In the genomic region with DNA sequence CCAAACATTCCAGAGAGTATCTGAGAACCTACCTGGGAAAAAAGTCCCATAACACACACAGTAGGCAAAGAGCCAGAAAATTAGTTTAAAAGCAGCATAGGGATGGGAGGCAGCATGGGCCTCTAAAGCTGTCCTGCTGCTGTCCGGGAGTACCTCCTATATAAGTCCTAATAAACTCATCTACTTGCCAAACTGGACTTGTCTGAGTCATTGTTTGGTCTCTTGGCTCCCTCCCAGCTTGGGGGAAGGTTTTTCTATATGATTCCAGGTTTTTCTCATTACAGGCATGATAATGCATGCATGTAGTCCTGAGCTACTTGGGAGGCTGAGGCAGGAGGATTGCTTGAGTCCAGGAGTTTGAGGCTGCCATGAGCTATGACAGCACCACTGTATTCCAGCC, we compare ENCODE assay signal across 11 cellular contexts. TPM values are rescaled to one million over a fixed set of nuclear protein-coding genes. Genes with fewer than 3 reads are reported as not detected.
DNase-seq lines count a peak whose midpoint lies in the region; ATAC-seq, FAIRE-seq and TF ChIP-seq lines count a peak whose summit lies in the region.
"Had no signal": no experiment of that assay in that cellular context is flagged by ENCODE, and none has a peak within 500 bp of the region (broad histone marks: within the 10 kb centered on the region; RNA-seq: fewer than 3 reads in every experiment).

No MANE protein-coding gene starts in this region.

- H3K4ac ChIP-seq in IMR-90 (ENCODE audit: low read depth, low read length), result peak overlapping the region; percentile 78

- H4K5ac ChIP-seq in IMR-90 (ENCODE audit: low read depth, low read length), result no peak overlapping the region

- TF ChIP-seq RAD21 in IMR-90 (IDR thresholded peaks at IDR 0.05; ENCODE audit: low read length) (no peak), K562 (CRISPR knock-in tag; conservative IDR thresholded peaks at IDR 0.05 in 1 of 2, IDR thresholded peaks at IDR 0.05 in 1 of 2) (no peak), HepG2 (CRISPR knock-in tag; IDR thresholded peaks at IDR 0.05) (no peak)

- TF ChIP-seq CTCF in AG10803 (conservative IDR thresholded peaks at IDR 0.05; ENCODE audit: low read length) (no peak), IMR-90 (conservative IDR thresholded peaks at IDR 0.05; ENCODE audit: low read depth, low read length) (no peak), K562 (IDR thresholded peaks at IDR 0.05 in 2 of 3, conservative IDR thresholded peaks at IDR 0.05 in 1 of 3; ENCODE audit: insufficient read depth in 2 of 3, low read depth in 1 of 3, low read length in 3 of 3) (no peak), HepG2 (CRISPR knock-in tag; IDR thresholded peaks at IDR 0.05) (no peak)

- H3K4me3 ChIP-seq in AG10803 (ENCODE audit: low read length) (no peak overlapping the region), IMR-90 (ENCODE audit: insufficient read depth, low read depth, low read length) (no peak overlapping the region), K562 (no peak overlapping the region), HepG2 (replicated peaks in 1 of 3; ENCODE audit: insufficient read depth in 1 of 3, low read depth in 2 of 3, low read length in 3 of 3) (no peak overlapping the region)

- no peak overlapping the region for H3K4me3 Mint-ChIP-seq in stimulated activated naive CD8-positive, alpha-beta T cell treated with anti-CD3 and anti-CD28 coated beads, Interleukin-15, amount 100 ng/mL, for 72 hours
- H3K4me3 Mint-ChIP-seq: activated naive CD4-positive, alpha-beta T cell treated with anti-CD3 and anti-CD28 coated beads, Interleukin-2, amount 50 U/mL, for 24 hours had no signal

- DNase-seq in AG10803 (ENCODE audit: low read depth) (peak; percentile 71), IMR-90 (peak; percentile 94), K562 (ENCODE audit: extremely low read depth in 1 of 4, low spot score in 3 of 4) (peak in 1 of 4 experiments; percentile 44), HepG2 (ENCODE audit: low spot score) (peak; percentile 78), middle frontal gyrus (ENCODE audit: extremely low spot score, low spot score) (no peak)
- no peak for DNase-seq in stimulated activated naive CD8-positive, alpha-beta T cell treated with anti-CD3 and anti-CD28 coated beads, Interleukin-15, amount 100 ng/mL, for 72 hours
- DNase-seq: retina had no signal

- H4K20me1 ChIP-seq in IMR-90 (ENCODE audit: insufficient read depth, low read length) (peaks cover 4% of the 10 kb centered on the region; the same call in 1 of the 2 replicates), K562 (replicated peaks; ENCODE audit: control insufficient read depth, insufficient read depth, low read length) (no peaks in the 10 kb centered on the region), HepG2 (ENCODE audit: insufficient read depth, low read length) (no peaks in the 10 kb centered on the region)

- H3K27ac Mint-ChIP-seq in stimulated activated naive CD8-positive, alpha-beta T cell treated with anti-CD3 and anti-CD28 coated beads, Interleukin-15, amount 100 ng/mL, for 72 hours, result no peak overlapping the region
- H3K27ac Mint-ChIP-seq: activated naive CD4-positive, alpha-beta T cell treated with anti-CD3 and anti-CD28 coated beads, Interleukin-2, amount 50 U/mL, for 24 hours had no signal

- 0 out of 2 replicates have a peak overlapping the region, but pooled peaks have one; percentile 19 for H3K4me2 ChIP-seq in IMR-90 (ENCODE audit: low read depth, low read length)
- no peak overlapping the region for H3K4me2 ChIP-seq in K562 (ENCODE audit: insufficient read depth, low read length)
- H3K4me2 ChIP-seq in HepG2 (ENCODE audit: low read depth, low read length), result no peak overlapping the region

- in situ Hi-C loops in IMR-90 (cut with MboI; ENCODE audit: low sequenced_read_pairs), result no loop called here
- in situ Hi-C loops in K562 (cut with MboI), result no loop called here
- in situ Hi-C loops in HepG2 (cut with HindIII; ENCODE audit: extremely low pct_ligation_motif_present, low pct_unique_long_range_greater_than_20kb), result no loop called here

- H3K27me3 Mint-ChIP-seq in stimulated activated naive CD8-positive, alpha-beta T cell treated with anti-CD3 and anti-CD28 coated beads, Interleukin-15, amount 100 ng/mL, for 72 hours, result no peaks in the 10 kb centered on the region
- H3K27me3 Mint-ChIP-seq: activated naive CD4-positive, alpha-beta T cell treated with anti-CD3 and anti-CD28 coated beads, Interleukin-2, amount 50 U/mL, for 24 hours had no signal

- H3K9me1 ChIP-seq in IMR-90 (ENCODE audit: insufficient read depth, low read length), result peaks cover 11% of the 10 kb centered on the region
- H3K9me1 ChIP-seq in K562 (ENCODE audit: control insufficient read depth, insufficient read depth, low read length), result no peaks in the 10 kb centered on the region

- no peak overlapping the region for H3K56ac ChIP-seq in IMR-90 (ENCODE audit: extremely low read depth, insufficient read depth, low read length)

- H3K79me2 ChIP-seq in K562 (ENCODE audit: control insufficient read depth, insufficient read depth, low read length), result no peaks in the 10 kb centered on the region
- no peaks in the 10 kb centered on the region for H3K79me2 ChIP-seq in HepG2 (ENCODE audit: insufficient read depth, low read length)

- no peak overlapping the region for H2AK9ac ChIP-seq in IMR-90 (replicated peaks; ENCODE audit: low read depth, low read length, poor library complexity)

- H2AK5ac ChIP-seq in IMR-90 (ENCODE audit: low read depth, low read length), result peak overlapping the region; percentile 87; the same call in 1 of the 2 replicates

- dilution Hi-C loops in IMR-90 (cut with HindIII; ENCODE audit: low sequenced_read_pairs, unreplicated experiment), result no loop called here

- 0 out of 4 replicates have a peak overlapping the region, but pooled peaks of 1 of the 2 experiments have one; percentile 44 for H4K8ac ChIP-seq in IMR-90 (ENCODE audit: low read depth in 2 of 2, low read length in 2 of 2)

- H3K9me3 ChIP-seq in IMR-90 (ENCODE audit: control insufficient read depth, insufficient read depth, low read length) (no peaks in the 10 kb centered on the region), K562 (replicated peaks; ENCODE audit: control insufficient read depth, insufficient read depth, low read depth, low read length) (no peaks in the 10 kb centered on the region), HepG2 (ENCODE audit: low read length) (no peaks in the 10 kb centered on the region)
- H3K9me3 ChIP-seq: Caco-2 had no signal

- H3K14ac ChIP-seq in IMR-90 (replicated peaks; ENCODE audit: low read depth, low read length), result peak overlapping the region; percentile 85

- BruUV-seq in IMR-90 (replicated peaks; lab: Mats Ljungman, UMichigan), result no TSS peak
- no TSS peak for BruUV-seq in K562 (replicated peaks; lab: Mats Ljungman, UMichigan)
- no TSS peak for BruUV-seq in HepG2 (replicated peaks; lab: Mats Ljungman, UMichigan)

- peak overlapping the region; percentile 80; the same call in 1 of the 2 replicates for H2BK120ac ChIP-seq in IMR-90 (ENCODE audit: low read depth, low read length)

- CTCF ChIA-PET in IMR-90 (lab: Yijun Ruan, JAX), result interaction anchor here (1.1 kb wide), 1 partner anchor 18 kb away, joined by 3 read pairs; no protein-coding TSS in a partner anchor
- CTCF ChIA-PET in K562 (lab: Yijun Ruan, JAX; ENCODE audit: low intra/inter-chr PET ratio), result no interaction called here
- CTCF ChIA-PET in HepG2 (lab: Yijun Ruan, JAX; ENCODE audit: low intra/inter-chr PET ratio, low total read pairs), result no interaction called here

- H3K18ac ChIP-seq in IMR-90 (ENCODE audit: low read depth, low read length), result no peak overlapping the region

- TF ChIP-seq EP300 in K562 (IDR thresholded peaks at IDR 0.05; ENCODE audit: low read length), result no peak
- no peak for TF ChIP-seq EP300 in HepG2 (IDR thresholded peaks at IDR 0.05; ENCODE audit: low read depth in 2 of 2, low read length in 2 of 2)
- TF ChIP-seq EP300 in HepG2 (CRISPR knock-in tag; IDR thresholded peaks at IDR 0.05; ENCODE audit: borderline replicate concordance), result no peak

- no peak overlapping the region for H3K23ac ChIP-seq in IMR-90 (ENCODE audit: low read depth, low read length)

- TF ChIP-seq POLR2A in IMR-90 (IDR thresholded peaks at IDR 0.05; ENCODE audit: low read depth, low read length) (no peak), K562 (conservative IDR thresholded peaks at IDR 0.05) (no peak), HepG2 (IDR thresholded peaks at IDR 0.05; ENCODE audit: insufficient read depth in 1 of 2, low read depth in 2 of 2, low read length in 2 of 2) (no peak)

- H3K36me3 ChIP-seq in IMR-90 (ENCODE audit: control insufficient read depth, insufficient read depth, low read length) (peaks cover 2% of the 10 kb centered on the region; the same call in 1 of the 2 replicates), K562 (ENCODE audit: control insufficient read depth, insufficient read depth, low read length) (no peaks in the 10 kb centered on the region), HepG2 (replicated peaks in 1 of 2; ENCODE audit: control insufficient read depth in 1 of 2, insufficient read depth in 2 of 2, low read length in 2 of 2) (no peaks in the 10 kb centered on the region)

- 0 out of 2 replicates have a peak overlapping the region, but pooled peaks have one; percentile 41 for H4K91ac ChIP-seq in IMR-90 (ENCODE audit: insufficient read depth, low read depth, low read length)

- peaks cover 11 to 34% of the 10 kb centered on the region in 2 experiments; a peak in 3 of 4 replicates for H3K79me1 ChIP-seq in IMR-90 (ENCODE audit: low read depth in 1 of 2, low read length in 2 of 2)

- WGBS in IMR-90 (ENCODE audit: extremely low coverage in 2 of 2, insufficient read length in 1 of 2), 2 experiments, result no CpG with 5 or more reads among the region's 1 CpG
- 14% methylated on average over 1 of the region's 1 CpG for WGBS in K562 (ENCODE audit: insufficient coverage, low coverage, missing lambda C conversion rate)
- 43% methylated on average over 1 of the region's 1 CpG for WGBS in HepG2 (ENCODE audit: low lambda C conversion rate)

- peak overlapping the region; percentile 34; the same call in 1 of the 2 replicates for H3K27ac ChIP-seq in IMR-90 (ENCODE audit: insufficient read depth, low read length)
- H3K27ac ChIP-seq in K562 (ENCODE audit: extremely low read depth, low read depth, low read length), result no peak overlapping the region
- no peak overlapping the region for H3K27ac ChIP-seq in HepG2 (ENCODE audit: extremely low read length, insufficient read depth, low read length)

- intact Hi-C loops in IMR-90 (cut with micrococcal nuclease), result no loop called here
- intact Hi-C loops in K562 (cut with micrococcal nuclease), result no loop called here
- intact Hi-C loops in HepG2 (cut with micrococcal nuclease; ENCODE audit: unreplicated experiment), result no loop called here

- H2BK5ac ChIP-seq in IMR-90 (ENCODE audit: low read depth, low read length, poor library complexity, severe bottlenecking), result peak overlapping the region; percentile 83

- no peaks in the 10 kb centered on the region for H3K9me3 Mint-ChIP-seq in stimulated activated naive CD8-positive, alpha-beta T cell treated with anti-CD3 and anti-CD28 coated beads, Interleukin-15, amount 100 ng/mL, for 72 hours
- H3K9me3 Mint-ChIP-seq: activated naive CD4-positive, alpha-beta T cell treated with anti-CD3 and anti-CD28 coated beads, Interleukin-2, amount 50 U/mL, for 24 hours had no signal

- H2BK15ac ChIP-seq in IMR-90 (ENCODE audit: low read depth, low read length), result no peak overlapping the region; the same call in 2 of the 3 replicates

- POLR2A ChIA-PET in IMR-90 (lab: Charles Lee; ENCODE audit: unreplicated experiment) (no interaction called here), K562 (lab: Yijun Ruan, JAX) (interaction anchor here (0.8 to 1.2 kb wide), 2 partner anchors 11 to 16 kb away, joined by 3 read pairs; no protein-coding TSS in a partner anchor), HepG2 (lab: Yijun Ruan, JAX) (interaction anchor here (0.7 to 3.1 kb wide), 3 partner anchors 15 to 40 kb away, joined by 4 to 27 read pairs (median 4); a partner anchor contains a TSS)

- H3K9ac ChIP-seq in IMR-90 (ENCODE audit: low read depth, low read length) (no peak overlapping the region), K562 (ENCODE audit: insufficient read depth in 1 of 2, low read depth in 2 of 2, low read length in 2 of 2) (no peak overlapping the region), HepG2 (ENCODE audit: insufficient read depth, low read depth, low read length) (no peak overlapping the region)

- H3K4me1 Mint-ChIP-seq in stimulated activated naive CD8-positive, alpha-beta T cell treated with anti-CD3 and anti-CD28 coated beads, Interleukin-15, amount 100 ng/mL, for 72 hours, result peaks cover 17% of the 10 kb centered on the region
- H3K4me1 Mint-ChIP-seq: activated naive CD4-positive, alpha-beta T cell treated with anti-CD3 and anti-CD28 coated beads, Interleukin-2, amount 50 U/mL, for 24 hours had no signal

- H3K27me3 ChIP-seq in IMR-90 (ENCODE audit: control insufficient read depth, insufficient read depth, low read length) (no peaks in the 10 kb centered on the region), K562 (ENCODE audit: control insufficient read depth in 2 of 2, insufficient read depth in 2 of 2, low read length in 2 of 2) (no peaks in the 10 kb centered on the region), HepG2 (ENCODE audit: control insufficient read depth in 1 of 2, insufficient read depth in 2 of 2, low read length in 2 of 2) (no peaks in the 10 kb centered on the region)

- peak overlapping the region; percentile 44; the same call in 1 of the 2 replicates for H2BK20ac ChIP-seq in IMR-90 (ENCODE audit: low read depth, low read length)

- no peak for FAIRE-seq in K562 (lab: Jason Lieb, UNC)
- FAIRE-seq in HepG2 (lab: Jason Lieb, UNC), result no peak

- H3K4me1 ChIP-seq in IMR-90 (ENCODE audit: control insufficient read depth, insufficient read depth, low read length) (peaks cover 16% of the 10 kb centered on the region), K562 (replicated peaks in 1 of 2; ENCODE audit: control insufficient read depth in 2 of 2, insufficient read depth in 2 of 2, low read length in 2 of 2) (peaks cover 3 to 15% of the 10 kb centered on the region in 2 experiments; a peak in 3 of 5 replicates), HepG2 (ENCODE audit: insufficient read depth, low read length) (peaks cover 77% of the 10 kb centered on the region)

- no peak overlapping the region for H2AFZ ChIP-seq in IMR-90 (replicated peaks; ENCODE audit: low read length, poor library complexity)
- H2AFZ ChIP-seq in K562 (ENCODE audit: low read depth, low read length), result no peak overlapping the region
- no peak overlapping the region for H2AFZ ChIP-seq in HepG2 (ENCODE audit: low read length)

- peak; percentile 50 for ATAC-seq in IMR-90 (ENCODE audit: low read depth)
- peak; percentile 58; the same call in 2 of the 3 replicates for ATAC-seq in K562
- ATAC-seq in HepG2, result no peak
- no peak for ATAC-seq in HG02840 (IDR thresholded peaks at IDR 0.05; ENCODE audit: low FRiP score, unreplicated experiment)
- no peak for ATAC-seq in HG03342 (IDR thresholded peaks at IDR 0.05; ENCODE audit: unreplicated experiment)
- ATAC-seq in stimulated activated naive CD8-positive, alpha-beta T cell treated with anti-CD3 and anti-CD28 coated beads, Interleukin-15, amount 100 ng/mL, for 72 hours, result no peak

RNA-seq across cellular contexts. Expression of a gene that starts 17.5 kb away (rescaled TPM):
- total RNA-seq in IMR-90 (2012; rRNA removed) (22.6 and 35.8 TPM in 2 replicates), K562 (2014; rRNA removed) (1.3 and 2.8 TPM in 2 replicates), K562 (2014; rRNA removed; fragmentation: Illumina TruSeq; extraction: Trizol) (4.0 and 4.6 TPM in 2 replicates), K562 (2015; rRNA removed; fragmentation: Illumina TruSeq; extraction: Trizol) (3.0 and 4.2 TPM in 2 replicates), K562 (2021) (3.7 and 4.9 TPM in 2 replicates), HepG2 (2016; rRNA removed; fragmentation: Illumina TruSeq; extraction: Trizol) (36.0 and 47.0 TPM in 2 replicates)
- polyA plus RNA-seq in IMR-90 (2012; rRNA removed) (18.6 and 21.5 TPM in 2 replicates), K562 (2011; rRNA removed) (10.5 TPM in 2 replicates), K562 (2014; fragmentation: Illumina TruSeq; extraction: Trizol) (4.7 TPM in 2 replicates), K562 (2014; fragmentation: Nextera tagmentation; extraction: Ambion mirVana) (1 to 10 TPM; 1.3 to 1.6 TPM), K562 (2014; rRNA removed) (3.8 and 5.5 TPM in 2 replicates), HepG2 (2011; rRNA removed) (40.3 and 50.4 TPM in 2 replicates)
- polyA plus RNA-seq in IMR-90 (2012; cell fraction: cytosol; rRNA removed), result 4.9 TPM in 2 replicates
- polyA plus RNA-seq in IMR-90 (2012; cell fraction: nucleus; rRNA removed; ENCODE audit: low replicate concordance), result 3.4 and 15.4 TPM in 2 replicates
- 9.5 and 17.7 TPM in 2 replicates for total RNA-seq in K562 (2011; cell fraction: chromatin; rRNA removed; ENCODE audit: low replicate concordance)
- total RNA-seq in K562 (2011; cell fraction: nucleolus; rRNA removed), result 5.0 and 6.0 TPM in 2 replicates
- 9.4 and 14.8 TPM in 2 replicates for total RNA-seq in K562 (2011; cell fraction: nucleoplasm; rRNA removed)
- 2.3 and 4.5 TPM in 2 replicates for polyA plus RNA-seq in K562 (2011; cell fraction: cytosol; rRNA removed)
- 8.9 and 13.4 TPM in 2 replicates for polyA plus RNA-seq in K562 (2011; cell fraction: nucleus; rRNA removed)
- 2.6 and 3.2 TPM in 2 replicates for polyA plus RNA-seq in K562 (2012)
- polyA minus RNA-seq in K562 (2011; rRNA and poly(A)+ RNA removed), result 10.6 and 11.2 TPM in 2 replicates
- polyA minus RNA-seq in K562 (2011; cell fraction: cytosol; rRNA and poly(A)+ RNA removed), result 3.8 and 5.9 TPM in 2 replicates
- 3.9 and 7.2 TPM in 2 replicates for polyA minus RNA-seq in K562 (2011; cell fraction: nucleus; rRNA and poly(A)+ RNA removed)
- total RNA-seq in HepG2 (2016; cell fraction: cytosol; rRNA removed; fragmentation: Illumina TruSeq; extraction: Trizol; ENCODE audit: low read depth), result 4.5 and 4.6 TPM in 2 replicates
- 37.8 and 46.8 TPM in 2 replicates for total RNA-seq in HepG2 (2016; cell fraction: insoluble cytoplasmic fraction; rRNA removed; fragmentation: Illumina TruSeq; extraction: Trizol)
- 18.0 and 20.6 TPM in 2 replicates for total RNA-seq in HepG2 (2016; cell fraction: membrane; rRNA removed; fragmentation: Illumina TruSeq; extraction: Trizol)
- 59.2 and 72.7 TPM in 2 replicates for total RNA-seq in HepG2 (2016; cell fraction: nucleus; rRNA removed; fragmentation: Illumina TruSeq; extraction: Trizol)
- 21.2 and 36.3 TPM in 2 replicates for polyA plus RNA-seq in HepG2 (2011; cell fraction: cytosol; rRNA removed)
- 10.3 and 13.9 TPM in 2 replicates for polyA plus RNA-seq in HepG2 (2011; cell fraction: nucleus; rRNA removed)
- polyA plus RNA-seq in HepG2 (2012), result 27.7 and 29.5 TPM in 2 replicates
- polyA plus RNA-seq in HepG2 (2016; cell fraction: cytosol; fragmentation: Illumina TruSeq; extraction: Trizol; ENCODE audit: low read depth), result 2.4 and 2.8 TPM in 2 replicates
- polyA plus RNA-seq in HepG2 (2016; cell fraction: insoluble cytoplasmic fraction; fragmentation: Illumina TruSeq; extraction: Trizol; ENCODE audit: low read depth), result 37.0 and 37.7 TPM in 2 replicates
- polyA plus RNA-seq in HepG2 (2016; cell fraction: membrane; fragmentation: Illumina TruSeq; extraction: Trizol; ENCODE audit: low read depth), result 8.1 and 8.5 TPM in 2 replicates
- polyA plus RNA-seq in HepG2 (2016; cell fraction: nucleus; fragmentation: Illumina TruSeq; extraction: Trizol; ENCODE audit: insufficient read depth, low read depth), result 89.7 and 91.1 TPM in 2 replicates
- 77.4 and 153 TPM in 2 replicates for polyA minus RNA-seq in HepG2 (2011; rRNA and poly(A)+ RNA removed; ENCODE audit: low replicate concordance)
- polyA minus RNA-seq in HepG2 (2011; cell fraction: cytosol; rRNA and poly(A)+ RNA removed), result 34.3 and 34.9 TPM in 2 replicates
- polyA minus RNA-seq in HepG2 (2011; cell fraction: nucleus; rRNA and poly(A)+ RNA removed), result 29.0 and 33.9 TPM in 2 replicates

Comparison
In these comparisons a context has a peak if more than half of its experiments do, and no peak if none do; other contexts are left out.
1. DNase-seq: peak in AG10803 (single experiment), IMR-90 (single experiment) and HepG2 (single experiment); none in middle frontal gyrus (single experiment) and stimulated activated naive CD8-positive, alpha-beta T cell treated with anti-CD3 and anti-CD28 coated beads, Interleukin-15, amount 100 ng/mL, for 72 hours (0 of 2).
2. ATAC-seq: peak in IMR-90 (single experiment) and K562 (single experiment); none in HepG2 (single experiment), HG02840 (single experiment), HG03342 (single experiment) and stimulated activated naive CD8-positive, alpha-beta T cell treated with anti-CD3 and anti-CD28 coated beads, Interleukin-15, amount 100 ng/mL, for 72 hours (single experiment).